In the genomic region with DNA sequence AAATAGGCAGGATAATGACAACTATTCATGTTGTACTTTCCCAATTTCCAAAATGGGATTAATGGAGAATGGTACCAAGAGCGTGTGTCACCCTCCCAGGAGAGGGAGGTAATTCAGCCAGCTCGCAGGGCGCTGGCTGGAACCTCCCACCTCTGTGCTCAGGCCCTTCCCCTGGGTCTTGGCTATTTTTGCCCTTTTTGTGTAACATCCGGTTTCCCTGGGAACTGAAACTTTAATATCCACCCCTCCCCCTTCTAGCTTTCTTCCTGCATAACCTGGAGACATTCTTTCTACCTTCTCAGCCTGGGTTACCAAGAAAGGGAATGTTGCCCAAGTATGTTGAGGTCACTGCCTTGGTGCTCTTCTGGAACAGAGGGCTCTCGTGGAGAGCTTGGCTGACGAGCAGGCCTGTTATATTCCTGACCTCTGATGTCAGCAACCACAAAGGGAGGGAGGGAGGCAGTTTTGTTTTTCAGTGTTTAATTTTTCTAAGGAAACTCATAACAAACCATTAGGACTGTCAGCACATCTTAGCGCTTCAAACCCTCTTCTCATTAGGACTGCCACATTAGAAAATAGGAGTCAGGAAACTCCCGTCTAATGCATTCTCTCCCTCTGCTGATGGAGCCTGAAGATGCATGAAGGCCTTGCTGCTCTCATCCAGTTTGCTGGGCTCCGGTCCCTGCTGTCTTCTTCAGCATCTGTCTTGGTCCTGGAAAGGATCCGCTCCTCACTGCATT, we compare ENCODE assay signal across 8 cellular contexts. TPM values are rescaled to one million over a fixed set of nuclear protein-coding genes. Genes with fewer than 3 reads are reported as not detected.
DNase-seq lines count a peak whose midpoint lies in the region; ATAC-seq and TF ChIP-seq lines count a peak whose summit lies in the region.

No MANE protein-coding gene starts in this region.

- no peaks in the 10 kb centered on the region for H3K9me3 Mint-ChIP-seq in natural killer cell treated with Interleukin-12 subunit alpha and Interleukin-12 subunit beta and Interleukin-15 and Interleukin-18, amount 100 ng/mL, for 72 hours

- no peaks in the 10 kb centered on the region for H3K9me3 ChIP-seq in RWPE2 (ENCODE audit: severe bottlenecking)

- no peak overlapping the region for H3K4me3 Mint-ChIP-seq in natural killer cell treated with Interleukin-12 subunit alpha and Interleukin-12 subunit beta and Interleukin-15 and Interleukin-18, amount 100 ng/mL, for 72 hours

- intact Hi-C loops in posterior vena cava (cut with DNase I) = no loop called here

- H3K4me1 ChIP-seq in RWPE2 (ENCODE audit: insufficient read depth, poor library complexity, severe bottlenecking) = peaks cover 31% of the 10 kb centered on the region

- no peaks in the 10 kb centered on the region for H3K36me3 ChIP-seq in RWPE2 (ENCODE audit: low read depth)

- no peaks in the 10 kb centered on the region for H3K36me3 Mint-ChIP-seq in natural killer cell treated with Interleukin-12 subunit alpha and Interleukin-12 subunit beta and Interleukin-15 and Interleukin-18, amount 100 ng/mL, for 72 hours

- DNase-seq in RWPE2 (ENCODE audit: low spot score) = no peak
- peak; percentile 95 for DNase-seq in fibroblast of the aortic adventitia (ENCODE audit: low read depth)
- DNase-seq in posterior vena cava (ENCODE audit: low spot score) = peak; percentile 90
- no peak for DNase-seq in activated CD8-positive, alpha-beta memory T cell treated with anti-CD3 and anti-CD28 coated beads, Interleukin-2, amount 50 U/mL, for 48 hours
- no peak for DNase-seq in natural killer cell treated with Interleukin-12 subunit alpha and Interleukin-12 subunit beta and Interleukin-15 and Interleukin-18, amount 100 ng/mL, for 72 hours (ENCODE audit: low spot score)
- DNase-seq in iPS-NIHi7 (ENCODE audit: extremely low spot score) = no peak

- H3K27ac Mint-ChIP-seq in natural killer cell treated with Interleukin-12 subunit alpha and Interleukin-12 subunit beta and Interleukin-15 and Interleukin-18, amount 100 ng/mL, for 72 hours = no peak overlapping the region

- H3K27me3 ChIP-seq in RWPE2 (ENCODE audit: insufficient read depth, poor library complexity, severe bottlenecking) = no peaks in the 10 kb centered on the region

- ATAC-seq in GM18520 (IDR thresholded peaks at IDR 0.05; ENCODE audit: unreplicated experiment) (peak; percentile 37), HG02943 (IDR thresholded peaks at IDR 0.05; ENCODE audit: low read depth, unreplicated experiment) (peak; percentile 61), RWPE2 (ENCODE audit: low read depth) (peak; percentile 83)
- no peak for ATAC-seq in natural killer cell treated with Interleukin-12 subunit alpha and Interleukin-12 subunit beta and Interleukin-15 and Interleukin-18, amount 100 ng/mL, for 72 hours

- peaks cover 0 to 6% of the 10 kb centered on the region in 2 donors for H3K4me1 Mint-ChIP-seq in natural killer cell treated with Interleukin-12 subunit alpha and Interleukin-12 subunit beta and Interleukin-15 and Interleukin-18, amount 100 ng/mL, for 72 hours (ENCODE audit: low read depth in 2 of 2)

- H3K27me3 Mint-ChIP-seq in natural killer cell treated with Interleukin-12 subunit alpha and Interleukin-12 subunit beta and Interleukin-15 and Interleukin-18, amount 100 ng/mL, for 72 hours = peaks cover under 1 to 6% of the 10 kb centered on the region in 2 donors

- TF ChIP-seq CTCF in RWPE2 (IDR thresholded peaks at IDR 0.05; ENCODE audit: poor library complexity, severe bottlenecking) = no peak
- TF ChIP-seq CTCF in fibroblast of the aortic adventitia (IDR thresholded peaks at IDR 0.05; ENCODE audit: insufficient read depth, low read length) = peak; percentile 14

- no peak overlapping the region for H3K4me3 ChIP-seq in RWPE2 (ENCODE audit: severe bottlenecking)
- H3K4me3 ChIP-seq in fibroblast of the aortic adventitia (ENCODE audit: low read depth, low read length) = no peak overlapping the region

- H3K27ac ChIP-seq in RWPE2 (ENCODE audit: poor library complexity, severe bottlenecking) = peak overlapping the region; percentile 69

RNA-seq across cellular contexts. Expression of a gene that starts 25.6 kb away (rescaled TPM):
- total RNA-seq in fibroblast of the aortic adventitia (ENCODE audit: low replicate concordance) (5.8 and 22.0 TPM in 2 replicates), posterior vena cava (10 to 100 TPM; 32.1 to 53.5 TPM)
- under 1 TPM in 1 of 2 donors, not detected in 1; 0.39 TPM for total RNA-seq in natural killer cell treated with Interleukin-12 subunit alpha and Interleukin-12 subunit beta and Interleukin-15 and Interleukin-18, amount 100 ng/mL, for 72 hours

RNA-seq across cellular contexts. Expression of a gene that starts 44.5 kb away (rescaled TPM):
- 4.9 and 5.6 TPM in 2 replicates for total RNA-seq in fibroblast of the aortic adventitia (ENCODE audit: low replicate concordance)
- total RNA-seq in posterior vena cava = 10 to 100 TPM in 1 of 2 donors, 1 to 10 TPM in 1; 6.5 to 12.2 TPM
- total RNA-seq in natural killer cell treated with Interleukin-12 subunit alpha and Interleukin-12 subunit beta and Interleukin-15 and Interleukin-18, amount 100 ng/mL, for 72 hours = 1 to 10 TPM; 1.9 to 4.9 TPM

Comparison
In these comparisons a context has a peak if more than half of its experiments do, and no peak if none do; other contexts are left out.
1. ATAC-seq: peak in GM18520 (single experiment), HG02943 (single experiment) and RWPE2 (single experiment); none in natural killer cell treated with Interleukin-12 subunit alpha and Interleukin-12 subunit beta and Interleukin-15 and Interleukin-18, amount 100 ng/mL, for 72 hours (0 of 2).
2. DNase-seq: peak in fibroblast of the aortic adventitia (single experiment) and posterior vena cava (single experiment); none in RWPE2 (single experiment), activated CD8-positive, alpha-beta memory T cell treated with anti-CD3 and anti-CD28 coated beads, Interleukin-2, amount 50 U/mL, for 48 hours (single experiment), natural killer cell treated with Interleukin-12 subunit alpha and Interleukin-12 subunit beta and Interleukin-15 and Interleukin-18, amount 100 ng/mL, for 72 hours (single experiment) and iPS-NIHi7 (single experiment).